21 cellular contexts compared by ENCODE assay signal in the genomic region with DNA sequence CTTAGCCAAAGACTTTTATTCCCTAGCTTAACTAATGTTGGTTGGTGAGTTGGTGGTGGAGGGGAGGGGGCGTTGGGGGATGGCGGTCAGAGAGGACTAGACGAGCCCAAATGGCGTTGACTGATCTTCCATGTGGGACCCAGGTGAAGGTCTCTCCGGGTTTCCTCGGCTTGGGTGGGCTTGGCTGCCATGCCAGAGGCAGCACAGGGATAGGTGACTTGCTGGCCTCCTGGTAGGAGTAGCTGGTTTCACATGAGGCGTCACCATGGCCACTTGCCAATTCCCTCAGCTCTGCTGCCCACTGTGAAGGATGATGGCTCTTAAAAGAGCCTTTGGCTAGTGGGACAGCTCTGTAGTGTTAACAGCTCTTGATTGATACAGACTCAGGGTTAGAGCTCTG.
A peak's percentile ranks its signal among the peaks of the same experiment; 100 is the strongest.
DNase-seq lines count a peak whose midpoint lies in the region; ATAC-seq, FAIRE-seq and TF ChIP-seq lines count a peak whose summit lies in the region.
"Had no signal": no experiment of that assay in that cellular context is flagged by ENCODE, and none has a peak within 500 bp of the region (broad histone marks: within the 10 kb centered on the region; RNA-seq: fewer than 3 reads in every experiment).

No MANE protein-coding gene starts in this region.

- TF ChIP-seq POLR2A in thyroid gland (IDR thresholded peaks at IDR 0.05) (no peak), erythroblast (IDR thresholded peaks at IDR 0.05; ENCODE audit: low read length) (no peak)

- H3K27ac ChIP-seq in kidney (ENCODE audit: low read depth in 2 of 2, low read length in 2 of 2) = no peak overlapping the region
- H3K27ac ChIP-seq in thyroid gland = no peak overlapping the region
- H3K27ac ChIP-seq: BLaER1 treated with 17β-estradiol and CSF1 and Interleukin-3, amounts not matched to agents 10 nM and 100 nM; GM23248 had no signal

- ATAC-seq in HG02571 (IDR thresholded peaks at IDR 0.05; ENCODE audit: unreplicated experiment) = no peak
- ATAC-seq: K562 had no signal

- intact Hi-C loops in kidney (cut with DNase I) (no loop called here), thyroid gland (cut with DNase I) (no loop called here)

- H3K9me3 ChIP-seq in kidney (ENCODE audit: control insufficient read depth in 1 of 2, low read length in 2 of 2) (no peaks in the 10 kb centered on the region), thyroid gland (no peaks in the 10 kb centered on the region)
- H3K9me3 ChIP-seq: HAP-1 had no signal

- H3K36me3 ChIP-seq in kidney (ENCODE audit: control insufficient read depth in 1 of 2, insufficient read depth in 2 of 2, low read length in 2 of 2) (no peaks in the 10 kb centered on the region), thyroid gland (no peaks in the 10 kb centered on the region)
- H3K36me3 ChIP-seq: BLaER1 treated with 17β-estradiol and CSF1 and Interleukin-3, amounts not matched to agents 10 nM and 100 nM; HAP-1 had no signal

- no peak overlapping the region for H3K9ac ChIP-seq in kidney (ENCODE audit: low read length in 2 of 2)
- H3K9ac ChIP-seq: BLaER1 treated with 17β-estradiol and CSF1 and Interleukin-3, amounts not matched to agents 10 nM and 100 nM; GM23248 had no signal

- H3K4me1 ChIP-seq in kidney (ENCODE audit: control insufficient read depth in 1 of 2, insufficient read depth in 1 of 2, low read depth in 1 of 2, low read length in 2 of 2) (no peaks in the 10 kb centered on the region), thyroid gland (no peaks in the 10 kb centered on the region)
- H3K4me1 ChIP-seq: HAP-1 had no signal

- H3K27me3 ChIP-seq in thyroid gland = no peaks in the 10 kb centered on the region
- H3K27me3 ChIP-seq: BLaER1 treated with 17β-estradiol and CSF1 and Interleukin-3, amounts not matched to agents 10 nM and 100 nM had no signal

- WGBS in thyroid gland, 2 donors = 87 to 93% methylated on average over 7 of the region's 7 CpGs

- no peak for FAIRE-seq in kidney (lab: Jason Lieb, UNC)
- FAIRE-seq: GM12892, GM18507, HTR-8/SVneo, K562 had no signal

- H3K4me3 ChIP-seq in kidney (ENCODE audit: low read length in 2 of 2) (no peak overlapping the region), thyroid gland (replicated peaks in 1 of 3) (no peak overlapping the region)
- H3K4me3 ChIP-seq: BLaER1 treated with 17β-estradiol and CSF1 and Interleukin-3, amounts not matched to agents 10 nM and 100 nM; GM23248; HAP-1; K562 had no signal

- TF ChIP-seq CTCF in kidney (IDR thresholded peaks at IDR 0.05; ENCODE audit: borderline replicate concordance, extremely low read depth, insufficient read depth) (no peak), thyroid gland (IDR thresholded peaks at IDR 0.05) (no peak)

- DNase-seq in DMS53 (lab: John Stamatoyannopoulos, UW) = peak; percentile 4
- no peak for DNase-seq in DMS53 treated with DMSO at 0.1 percent for 48 hours (lab: John Stamatoyannopoulos, UW; ENCODE audit: unreplicated experiment)
- peak; percentile 6 for DNase-seq in D341Med (ENCODE audit: low spot score)
- DNase-seq in kidney = peak; percentile 39
- DNase-seq in thyroid gland = peak; percentile 1 to 5
- no peak for DNase-seq in effector CD4-positive, alpha-beta T cell
- no peak for DNase-seq in erythroblast (lab: John Stamatoyannopoulos, UW)
- DNase-seq: 8988T; CD8-positive, alpha-beta memory T cell; COR-L47; DMS79; GDM1; GM23248; IMR-90 had no signal

Comparison
In these comparisons a context has a peak if more than half of its experiments do, and no peak if none do; other contexts are left out.
1. DNase-seq: peak in DMS53 (single experiment), D341Med (single experiment), kidney (single experiment) and thyroid gland (2 of 2); none in DMS53 treated with DMSO at 0.1 percent for 48 hours (single experiment), effector CD4-positive, alpha-beta T cell (single experiment) and erythroblast (0 of 2).